9 cellular contexts compared by ENCODE assay signal in the genomic region with DNA sequence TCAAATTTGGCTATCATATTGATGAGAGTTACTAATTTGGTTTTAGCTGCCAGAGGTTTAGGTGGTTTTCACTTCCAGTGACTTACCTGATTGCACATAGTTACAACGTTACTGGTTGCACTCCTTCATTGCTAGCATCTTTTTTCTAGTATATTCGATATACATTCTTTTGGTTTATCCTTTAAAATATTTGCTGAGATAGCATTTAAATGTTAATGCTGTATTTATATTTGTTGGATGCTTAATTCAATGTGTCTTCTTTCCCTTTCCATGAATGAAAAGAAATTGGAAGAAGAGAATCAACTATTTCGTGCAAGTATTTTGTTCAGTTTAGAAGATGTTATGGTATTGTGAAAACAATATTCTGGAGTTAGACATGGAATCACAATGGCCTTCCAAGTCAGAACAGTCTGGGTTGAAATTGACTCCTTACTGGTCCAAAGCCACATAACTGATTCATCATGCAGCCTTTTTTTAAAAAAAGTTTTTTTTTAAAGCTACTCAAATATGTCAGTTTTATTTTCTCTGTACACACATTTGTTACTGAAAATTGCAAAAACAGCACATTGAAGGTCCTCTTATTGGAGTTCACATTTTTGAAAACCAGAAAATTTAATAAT. TPM values are rescaled to one million over a fixed set of nuclear protein-coding genes. Genes with fewer than 3 reads are reported as not detected.
DNase-seq lines count a peak whose midpoint lies in the region; ATAC-seq, FAIRE-seq and TF ChIP-seq lines count a peak whose summit lies in the region.
"Had no signal": no experiment of that assay in that cellular context is flagged by ENCODE, and none has a peak within 500 bp of the region (broad histone marks: within the 10 kb centered on the region; RNA-seq: fewer than 3 reads in every experiment).

No MANE protein-coding gene starts in this region.

- FAIRE-seq in frontal cortex (lab: Jason Lieb, UNC): no peak

- H3K4me3 Mint-ChIP-seq in activated naive CD4-positive, alpha-beta T cell treated with anti-CD3 and anti-CD28 coated beads, Interleukin-2, amount 50 U/mL, for 24 hours: peak overlapping the region; percentile 33
- H3K4me3 Mint-ChIP-seq in activated naive CD8-positive, alpha-beta T cell: peak overlapping the region; percentile 94

- TF ChIP-seq POLR2A in thyroid gland (IDR thresholded peaks at IDR 0.05): no peak

- no peak overlapping the region for H3K9ac ChIP-seq in iPS-18a (ENCODE audit: low read length)

- intact Hi-C loops in thyroid gland (cut with DNase I): no loop called here
- intact Hi-C loops in Right ventricle myocardium superior (cut with DNase I): no loop called here

- H3K36me3 Mint-ChIP-seq in activated naive CD4-positive, alpha-beta T cell treated with anti-CD3 and anti-CD28 coated beads, Interleukin-2, amount 50 U/mL, for 24 hours: peaks cover 2% of the 10 kb centered on the region
- H3K36me3 Mint-ChIP-seq in activated naive CD8-positive, alpha-beta T cell: peaks cover 5% of the 10 kb centered on the region

- no peak overlapping the region for H3K27ac Mint-ChIP-seq in activated naive CD4-positive, alpha-beta T cell treated with anti-CD3 and anti-CD28 coated beads, Interleukin-2, amount 50 U/mL, for 24 hours
- H3K27ac Mint-ChIP-seq in activated naive CD8-positive, alpha-beta T cell: no peak overlapping the region
- H3K27ac Mint-ChIP-seq: activated naive CD4-positive, alpha-beta T cell treated with anti-CD3 and anti-CD28 coated beads for 36 hours had no signal

- no peaks in the 10 kb centered on the region for H3K9me3 Mint-ChIP-seq in activated naive CD4-positive, alpha-beta T cell treated with anti-CD3 and anti-CD28 coated beads, Interleukin-2, amount 50 U/mL, for 24 hours
- H3K9me3 Mint-ChIP-seq in activated naive CD8-positive, alpha-beta T cell (ENCODE audit: low read depth): no peaks in the 10 kb centered on the region
- H3K9me3 Mint-ChIP-seq: activated naive CD4-positive, alpha-beta T cell treated with anti-CD3 and anti-CD28 coated beads for 36 hours had no signal

- H3K27ac ChIP-seq in iPS-18a (ENCODE audit: low read length) (no peak overlapping the region), thyroid gland (peak overlapping the region in 2 of 3 donors; percentile 83 to 95)

- DNase-seq in activated naive CD4-positive, alpha-beta T cell treated with anti-CD3 and anti-CD28 coated beads, Interleukin-2, amount 50 U/mL, for 16 hours: no peak
- no peak for DNase-seq in thyroid gland
- no peak for DNase-seq in Right ventricle myocardium superior
- DNase-seq in frontal cortex (ENCODE audit: low spot score in 2 of 2): no peak
- DNase-seq: activated naive CD4-positive, alpha-beta T cell treated with anti-CD3 and anti-CD28 coated beads for 36 hours had no signal

- H3K4me3 ChIP-seq in iPS-18a (ENCODE audit: low read length) (peak overlapping the region; percentile 89), thyroid gland (replicated peaks in 1 of 3) (no peak overlapping the region)

- no peaks in the 10 kb centered on the region for H3K9me3 ChIP-seq in iPS-18a (ENCODE audit: control insufficient read depth, low read depth, low read length)
- no peaks in the 10 kb centered on the region for H3K9me3 ChIP-seq in thyroid gland

- peaks cover 36% of the 10 kb centered on the region for H3K4me1 Mint-ChIP-seq in activated naive CD4-positive, alpha-beta T cell treated with anti-CD3 and anti-CD28 coated beads, Interleukin-2, amount 50 U/mL, for 24 hours
- H3K4me1 Mint-ChIP-seq in activated naive CD8-positive, alpha-beta T cell (ENCODE audit: low read depth): peaks cover 46% of the 10 kb centered on the region

- TF ChIP-seq CTCF in thyroid gland (IDR thresholded peaks at IDR 0.05): no peak

- H3K4me1 ChIP-seq in iPS-18a (ENCODE audit: control insufficient read depth, low read depth, low read length) (peaks cover 34% of the 10 kb centered on the region), thyroid gland (peaks cover 11 to 21% of the 10 kb centered on the region in 2 donors)

- no peaks in the 10 kb centered on the region for H3K27me3 Mint-ChIP-seq in activated naive CD4-positive, alpha-beta T cell treated with anti-CD3 and anti-CD28 coated beads, Interleukin-2, amount 50 U/mL, for 24 hours
- no peaks in the 10 kb centered on the region for H3K27me3 Mint-ChIP-seq in activated naive CD8-positive, alpha-beta T cell

- H3K36me3 ChIP-seq in iPS-18a (ENCODE audit: control insufficient read depth, low read depth, low read length) (peaks cover 15% of the 10 kb centered on the region), thyroid gland (no peaks in the 10 kb centered on the region)

- peaks cover 10% of the 10 kb centered on the region for H3K27me3 ChIP-seq in iPS-18a (ENCODE audit: control insufficient read depth, insufficient read depth, low read length)
- H3K27me3 ChIP-seq in thyroid gland: no peaks in the 10 kb centered on the region

- WGBS in thyroid gland, 2 donors: 60 to 68% methylated on average over 3 of the region's 3 CpGs

- ATAC-seq in Right ventricle myocardium superior (ENCODE audit: poor library complexity) (no peak), GM21526 (IDR thresholded peaks at IDR 0.05; ENCODE audit: low FRiP score, unreplicated experiment) (no peak)

RNA-seq across cellular contexts. Expression of a gene that starts 2.2 kb away (rescaled TPM):
- total RNA-seq in thyroid gland (100 to 1,000 TPM in 2 of 4 donors, 10 to 100 TPM in 2; 91.9 to 126 (median 103) TPM), Right ventricle myocardium superior (44.9 TPM), frontal cortex (351 TPM)
